ENCODE assay signal across 7 cellular contexts in the genomic region with DNA sequence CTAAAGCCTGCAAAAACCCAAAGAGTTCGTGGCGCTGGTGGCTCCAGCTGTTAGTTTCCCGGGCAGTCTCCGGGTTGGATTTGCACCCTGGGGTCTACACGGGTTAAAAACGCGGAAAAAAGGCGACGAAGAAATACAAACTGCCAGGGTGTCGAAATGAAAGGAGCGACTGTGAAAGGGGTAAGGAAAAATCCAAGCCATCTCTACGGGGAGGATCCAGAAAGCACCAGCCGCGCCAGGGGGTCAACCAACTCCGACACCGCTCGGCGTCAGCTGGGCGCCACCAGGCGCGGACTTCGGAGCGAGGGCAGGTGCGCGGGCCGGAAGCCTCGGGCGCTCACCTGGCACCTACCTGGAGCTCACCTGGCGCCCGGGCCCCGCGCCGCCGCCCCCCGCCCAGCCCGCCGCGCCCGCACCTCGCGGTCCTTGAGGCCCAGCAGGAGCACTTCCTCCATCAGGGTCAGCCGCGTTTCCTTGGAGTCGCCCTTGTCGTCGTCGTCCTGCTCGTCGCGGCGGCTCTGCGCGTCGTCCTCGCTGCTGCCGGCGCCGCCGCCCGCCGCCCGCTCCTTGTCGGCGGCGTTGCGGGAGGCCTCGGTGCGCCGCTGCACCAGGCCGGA.
DNase-seq lines count a peak whose midpoint lies in the region; ATAC-seq lines count a peak whose summit lies in the region.

No MANE protein-coding gene starts in this region.

- DNase-seq in NCI-H1694 (lab: John Stamatoyannopoulos, UW) (peak; percentile 64), T-helper 9 cell (peak; percentile 21), kidney glomerular epithelial cell (lab: John Stamatoyannopoulos, UW) (peak; percentile 44)
- peak; percentile 14 to 15 for DNase-seq in central memory CD8-positive, alpha-beta T cell (ENCODE audit: low spot score in 2 of 2)
- DNase-seq in stimulated activated CD4-positive, alpha-beta T cell treated with anti-CD3 and anti-CD28 coated beads, Interleukin-15, amount 100 ng/mL, for 24 hours: peak; percentile 56

- no peaks in the 10 kb centered on the region for H3K27me3 Mint-ChIP-seq in central memory CD8-positive, alpha-beta T cell

- H3K36me3 Mint-ChIP-seq in central memory CD8-positive, alpha-beta T cell (ENCODE audit: insufficient read depth): peaks cover 45% of the 10 kb centered on the region

- ATAC-seq in GM18511 (IDR thresholded peaks at IDR 0.05; ENCODE audit: unreplicated experiment) (peak; percentile 30), HG02852 (IDR thresholded peaks at IDR 0.05; ENCODE audit: unreplicated experiment) (peak; percentile 25)
- peak; percentile 18 for ATAC-seq in central memory CD8-positive, alpha-beta T cell (replicated peaks; ENCODE audit: extremely low read depth, poor library complexity, severe bottlenecking)

- H3K4me1 Mint-ChIP-seq in central memory CD8-positive, alpha-beta T cell: peaks cover 39% of the 10 kb centered on the region

- H3K9me3 Mint-ChIP-seq in central memory CD8-positive, alpha-beta T cell: no peaks in the 10 kb centered on the region

- H3K27ac Mint-ChIP-seq in central memory CD8-positive, alpha-beta T cell (ENCODE audit: low read depth): peak overlapping the region; percentile 97

- peak overlapping the region; percentile 99 for H3K4me3 Mint-ChIP-seq in central memory CD8-positive, alpha-beta T cell

Comparison
In these comparisons a context has a peak if more than half of its experiments do, and no peak if none do; other contexts are left out.
1. Peak in every context shown above with its lines: DNase-seq and ATAC-seq.